In genomic region chr11:135061166-135061565, GRCh38 we compare ENCODE assay signal across 3 cellular contexts.
"Had no signal": no experiment of that assay in that cellular context is flagged by ENCODE, and none has a peak within 500 bp of the region (broad histone marks: within the 10 kb centered on the region; RNA-seq: fewer than 3 reads in every experiment).

No MANE protein-coding gene starts in this region.

- H3K4me3 ChIP-seq: GM12878 had no signal

- DNase-seq: GDM1, GF-D8 had no signal
